In the genomic region with DNA sequence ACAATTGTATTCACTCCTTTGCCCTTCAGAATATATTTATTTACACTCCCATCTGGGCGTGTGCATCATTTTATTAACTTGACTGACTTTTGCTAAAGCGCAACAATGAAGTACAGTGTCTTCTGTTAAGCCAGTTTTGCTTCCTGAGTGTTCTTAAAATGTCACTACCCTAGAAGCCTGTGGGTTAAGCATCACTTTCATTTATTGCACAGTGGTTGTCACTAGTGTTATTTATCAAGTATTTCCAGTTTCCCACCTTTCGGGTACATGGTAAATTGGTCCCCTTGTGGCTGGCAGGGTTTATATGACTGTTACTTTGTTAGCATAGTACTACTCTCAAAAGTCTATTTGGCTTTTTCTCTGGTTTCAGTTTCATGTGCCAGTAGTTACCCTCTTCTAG, we compare ENCODE assay signal across 1 cellular context.
TF ChIP-seq lines count a peak whose summit lies in the region.

No MANE protein-coding gene starts in this region.

TF ChIP-seq in IMR-90, 13 proteins besides CTCF, POLR2A, EP300 and RAD21 (continued from another document):
- TF ChIP-seq RFX5 (IDR thresholded peaks at IDR 0.05; ENCODE audit: low read depth, low read length) = no peak
